3 cellular contexts compared by ENCODE assay signal in genomic region chr11:56207796-56208195, GRCh38.
A peak's percentile ranks its signal among the peaks of the same experiment; 100 is the strongest.
TF ChIP-seq lines count a peak whose summit lies in the region.

No MANE protein-coding gene starts in this region.

TF ChIP-seq in HepG2, 621 proteins besides CTCF, POLR2A, EP300 and RAD21:
- TF ChIP-seq MAFF (IDR thresholded peaks at IDR 0.05; ENCODE audit: low read depth, low read length) (peak; percentile 97), ZNF543 (CRISPR knock-in tag; IDR thresholded peaks at IDR 0.05) (no peak), MAFK (conservative IDR thresholded peaks at IDR 0.05 in 1 of 2, IDR thresholded peaks at IDR 0.05 in 1 of 2; ENCODE audit: low read length in 2 of 2) (peak; percentile 93 to 99)

TF ChIP-seq in K562, 482 proteins besides CTCF, POLR2A, EP300 and RAD21:
- TF ChIP-seq MAFF (IDR thresholded peaks at IDR 0.05; ENCODE audit: low read length) (peak; percentile 94), MAFG (tag; conservative IDR thresholded peaks at IDR 0.05) (peak; percentile 86), C11orf30 (IDR thresholded peaks at IDR 0.05; ENCODE audit: low read depth) (peak; percentile 73; the same call in 1 of the 2 replicates), NCOR1 (IDR thresholded peaks at IDR 0.05) (no peak), CLOCK (CRISPR knock-in tag; IDR thresholded peaks at IDR 0.05; ENCODE audit: borderline replicate concordance) (no peak), MAFK (IDR thresholded peaks at IDR 0.05; ENCODE audit: low read length) (peak; percentile 96), ZNF511 (CRISPR knock-in tag; IDR thresholded peaks at IDR 0.05) (no peak), ZNF316 (IDR thresholded peaks at IDR 0.05) (peak; percentile 85)

TF ChIP-seq in neural cell, 6 proteins besides CTCF, POLR2A, EP300 and RAD21:
- no peak for TF ChIP-seq POLR2AphosphoS5 (IDR thresholded peaks at IDR 0.05)
- no peak for TF ChIP-seq EZH2 (IDR thresholded peaks at IDR 0.05; ENCODE audit: borderline replicate concordance, insufficient read depth, low read length, poor library complexity, severe bottlenecking)
- no peak for TF ChIP-seq TAF1 (IDR thresholded peaks at IDR 0.05; ENCODE audit: low read depth)
- TF ChIP-seq SMC3 (conservative IDR thresholded peaks at IDR 0.05; ENCODE audit: poor library complexity) = no peak
- TF ChIP-seq REST (IDR thresholded peaks at IDR 0.05; ENCODE audit: borderline replicate concordance) = no peak
- no peak for TF ChIP-seq MXI1 (conservative IDR thresholded peaks at IDR 0.05; ENCODE audit: poor library complexity, severe bottlenecking)
TF ChIP-seq in neural cell: peak in this region for 0.
